ENCODE assay signal across 28 cellular contexts in the genomic region with DNA sequence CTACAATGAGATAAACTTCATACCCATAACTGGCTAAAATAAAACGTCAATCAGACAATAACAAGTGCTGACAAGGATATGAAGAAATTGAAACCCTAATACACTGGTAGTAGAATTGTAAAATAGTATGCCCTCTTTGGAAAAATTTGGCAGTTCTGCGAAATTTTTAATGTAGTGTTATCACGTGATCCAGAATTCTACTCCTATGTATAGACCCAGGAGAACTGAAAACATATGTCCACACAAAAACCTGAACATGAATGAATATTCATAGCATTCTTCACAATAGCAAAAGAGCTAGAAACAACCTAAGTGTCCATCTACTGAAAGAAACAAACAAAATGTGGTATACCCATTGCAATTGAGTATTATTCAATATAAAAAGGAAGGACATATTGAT. TPM values are rescaled to one million over a fixed set of nuclear protein-coding genes. Genes with fewer than 3 reads are reported as not detected.
"Had no signal": no experiment of that assay in that cellular context is flagged by ENCODE, and none has a peak within 500 bp of the region (broad histone marks: within the 10 kb centered on the region; RNA-seq: fewer than 3 reads in every experiment).

No MANE protein-coding gene starts in this region.

- H3K27ac ChIP-seq: stomach, suprapubic skin, testis, thoracic aorta, thyroid gland, tibial artery, tibial nerve, transverse colon, upper lobe of left lung, upper lobe of right lung, uterus, vagina had no signal

- DNase-seq: stimulated activated CD4-positive, alpha-beta T cell treated with anti-CD3 and anti-CD28 coated beads, Interleukin-2, amount 100 ng/mL, for 48 hours; stimulated activated CD4-positive, alpha-beta T cell treated with anti-CD3 and anti-CD28 coated beads, Interleukin-4, amount 100 ng/mL, for 1 hour; stimulated activated CD4-positive, alpha-beta T cell treated with anti-CD3 and anti-CD28 coated beads, Interleukin-4, amount 100 ng/mL, for 24 hours; stimulated activated CD4-positive, alpha-beta T cell treated with anti-CD3 and anti-CD28 coated beads, Interleukin-4, amount 100 ng/mL, for 4 hours; stimulated activated CD8-positive, alpha-beta memory T cell treated with anti-CD3 and anti-CD28 coated beads, Interleukin-4, amount 100 ng/mL, for 48 hours; stimulated activated naive B cell treated with anti-CD40 and anti-IgM and Interleukin-4, amounts not matched to agents 10 μg/mL and 1 μg/mL and 100 μg/mL, for 72 hours; stimulated activated naive CD4-positive, alpha-beta T cell; stimulated activated naive CD4-positive, alpha-beta T cell treated with Interleukin-2 at 50 U/mL for 16 hours; stimulated activated naive CD8-positive, alpha-beta T cell treated with anti-CD3 and anti-CD28 coated beads, Interleukin-15, amount 100 ng/mL, for 72 hours; stimulated activated naive CD8-positive, alpha-beta T cell treated with anti-CD3 and anti-CD28 coated beads, Interleukin-15, Interleukin-2, amounts not matched to agents 100 U/mL and 50 U/mL, for 24 hours; stomach; substantia nigra; testis; thyroid gland; tibial artery; transverse colon; trophoblast cell; upper lobe of left lung; upper lobe of right lung; uterus had no signal

- H3K27me3 ChIP-seq: stomach, suprapubic skin, testis, thyroid gland, tibial artery, tibial nerve, transverse colon, upper lobe of left lung, upper lobe of right lung, uterus, vagina had no signal

- H3K4me1 ChIP-seq: suprapubic skin, testis, thyroid gland, tibial artery, tibial nerve, transverse colon, upper lobe of left lung, upper lobe of right lung, uterus had no signal

- H3K36me3 ChIP-seq: stomach, suprapubic skin, thoracic aorta, thyroid gland, tibial artery, tibial nerve, transverse colon, upper lobe of left lung, upper lobe of right lung, uterus, vagina had no signal

- H3K4me3 ChIP-seq: stomach, suprapubic skin, testis, thoracic aorta, thyroid gland, tibial artery, tibial nerve, transverse colon, upper lobe of left lung, upper lobe of right lung, uterus, vagina had no signal

- H3K9me3 ChIP-seq: stomach, suprapubic skin, testis, thoracic aorta, thyroid gland, tibial artery, tibial nerve, transverse colon, upper lobe of left lung, upper lobe of right lung, uterus, vagina had no signal

- FAIRE-seq: urothelium cell line had no signal

- ATAC-seq: stimulated activated effector memory CD8-positive, alpha-beta T cell treated with anti-CD3 and anti-CD28 coated beads, Interleukin-12 subunit alpha, Interleukin-12 subunit beta, amount 100 ng/mL, for 72 hours; stimulated activated memory B cell treated with anti-CD40 and anti-IgM and Interleukin-4, amounts not matched to agents 10 μg/mL and 1 μg/mL and 100 μg/mL, for 72 hours; stimulated activated naive B cell treated with anti-CD40 and anti-IgM and Interleukin-4, amounts not matched to agents 10 μg/mL and 1 μg/mL and 100 μg/mL, for 72 hours; stimulated activated naive CD8-positive, alpha-beta T cell treated with anti-CD3 and anti-CD28 coated beads, Interleukin-15, amount 100 ng/mL, for 72 hours; stimulated activated naive CD8-positive, alpha-beta T cell treated with anti-CD3 and anti-CD28 coated beads, Interleukin-15, Interleukin-2, amounts not matched to agents 100 U/mL and 50 U/mL, for 24 hours; upper lobe of right lung had no signal

RNA-seq across cellular contexts. Expression of a gene that starts 14.2 kb away (rescaled TPM):
- total RNA-seq: ureter had no signal
